In the genomic region with DNA sequence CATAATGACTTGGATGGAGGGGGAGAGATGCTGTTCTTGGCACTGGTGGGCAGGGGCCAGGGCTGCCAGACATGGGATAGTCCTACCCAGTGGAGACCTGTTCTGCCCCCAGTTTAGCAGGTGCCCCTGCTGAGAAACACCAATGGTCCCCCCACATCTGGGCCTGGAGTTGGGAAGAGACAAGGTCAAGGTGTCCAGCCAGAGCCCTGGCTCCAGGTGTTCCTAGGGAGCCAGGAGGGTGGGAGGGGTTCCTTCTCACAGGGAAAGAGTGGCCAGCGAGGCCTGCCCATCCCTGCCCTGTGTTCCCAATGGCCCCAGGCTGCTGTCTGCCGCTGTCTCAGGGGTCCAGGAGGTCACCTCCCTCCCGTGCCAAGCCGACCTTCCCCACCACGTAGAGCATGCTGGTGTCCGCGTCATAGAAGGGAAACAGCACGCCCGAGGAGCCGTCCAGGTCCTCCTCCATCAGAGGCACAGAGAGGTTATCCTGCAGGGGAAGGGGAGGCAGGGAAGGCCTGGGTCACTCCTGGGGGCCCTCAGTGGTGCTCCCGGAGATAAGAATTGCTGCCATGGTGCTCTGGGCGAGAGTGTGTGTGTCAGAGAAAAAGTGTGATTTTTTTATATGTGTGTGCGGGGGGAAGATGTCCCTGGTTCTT, we compare ENCODE assay signal across 13 cellular contexts.
"Had no signal": no experiment of that assay in that cellular context is flagged by ENCODE, and none has a peak within 500 bp of the region (broad histone marks: within the 10 kb centered on the region; RNA-seq: fewer than 3 reads in every experiment).

No MANE protein-coding gene starts in this region.

- H3K4me3 Mint-ChIP-seq: activated CD4-positive, alpha-beta memory T cell treated with anti-CD3 and anti-CD28 coated beads, Interleukin-2, amount 10 ng/mL, durations not matched to agents 7 days and 5 days; activated naive CD4-positive, alpha-beta T cell treated with anti-CD3 and anti-CD28 coated beads for 36 hours; nephron progenitor cell; T-helper 1 cell treated with Interleukin-12 subunit alpha and Interleukin-12 subunit beta and Interleukin-4 antibody, amounts not matched to agents 30 μg/mL and 1 μg/mL, for 36 hours had no signal

- H3K27ac ChIP-seq: body of pancreas, ovary had no signal

- DNase-seq: activated CD4-positive, alpha-beta memory T cell treated with anti-CD3 and anti-CD28 coated beads, Interleukin-2, amount 10 ng/mL, durations not matched to agents 7 days and 5 days; activated CD4-positive, alpha-beta T cell treated with anti-CD3 and anti-CD28 coated beads for 1 hour; activated naive CD4-positive, alpha-beta T cell treated with anti-CD3 and anti-CD28 coated beads for 36 hours; amniotic stem cell; body of pancreas; central memory CD4-positive, alpha-beta T cell; dermis blood vessel endothelial cell; mesenchymal stem cell; nephron progenitor cell; ovary; stimulated activated CD4-positive, alpha-beta T cell treated with anti-CD3 and anti-CD28 coated beads, Interleukin-4, amount 100 ng/mL, for 1 hour; stimulated activated CD8-positive, alpha-beta memory T cell treated with anti-CD3 and anti-CD28 coated beads, Interleukin-4, amount 100 ng/mL, for 48 hours had no signal

- H3K9me3 Mint-ChIP-seq: activated CD4-positive, alpha-beta memory T cell treated with anti-CD3 and anti-CD28 coated beads, Interleukin-2, amount 10 ng/mL, durations not matched to agents 7 days and 5 days; activated naive CD4-positive, alpha-beta T cell treated with anti-CD3 and anti-CD28 coated beads for 36 hours; nephron progenitor cell; T-helper 1 cell treated with Interleukin-12 subunit alpha and Interleukin-12 subunit beta and Interleukin-4 antibody, amounts not matched to agents 30 μg/mL and 1 μg/mL, for 36 hours had no signal

- H3K36me3 ChIP-seq: ovary had no signal

- H3K27me3 ChIP-seq: body of pancreas, ovary had no signal

- H3K4me1 ChIP-seq: body of pancreas had no signal

- H3K9me3 ChIP-seq: body of pancreas, ovary had no signal

- H3K4me3 ChIP-seq: body of pancreas, ovary had no signal

- H3K27ac Mint-ChIP-seq: activated CD4-positive, alpha-beta memory T cell treated with anti-CD3 and anti-CD28 coated beads, Interleukin-2, amount 10 ng/mL, durations not matched to agents 7 days and 5 days; activated naive CD4-positive, alpha-beta T cell treated with anti-CD3 and anti-CD28 coated beads for 36 hours; nephron progenitor cell; T-helper 1 cell treated with Interleukin-12 subunit alpha and Interleukin-12 subunit beta and Interleukin-4 antibody, amounts not matched to agents 30 μg/mL and 1 μg/mL, for 36 hours had no signal

- H3K27me3 Mint-ChIP-seq: activated CD4-positive, alpha-beta memory T cell treated with anti-CD3 and anti-CD28 coated beads, Interleukin-2, amount 10 ng/mL, durations not matched to agents 7 days and 5 days had no signal
